9 cellular contexts compared by ENCODE assay signal in the genomic region with DNA sequence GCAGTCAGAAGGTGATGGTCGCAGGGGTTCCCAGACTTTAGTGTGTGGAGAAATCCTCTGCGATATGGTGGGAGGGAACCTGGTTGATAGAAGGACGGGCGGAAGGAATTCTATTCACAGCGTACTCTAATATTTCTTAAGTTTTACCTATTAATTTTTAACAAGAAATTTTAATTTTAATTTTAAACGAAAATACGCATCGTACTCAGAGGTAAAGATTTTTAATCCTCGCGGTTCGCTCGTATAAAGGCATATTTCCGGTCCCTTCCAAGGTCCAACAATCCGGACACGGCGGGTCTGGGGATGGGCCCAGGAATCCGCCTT. TPM values are rescaled to one million over a fixed set of nuclear protein-coding genes. Genes with fewer than 3 reads are reported as not detected.
A peak's percentile ranks its signal among the peaks of the same experiment; 100 is the strongest.
DNase-seq lines count a peak whose midpoint lies in the region; ATAC-seq and TF ChIP-seq lines count a peak whose summit lies in the region.
"Had no signal": no experiment of that assay in that cellular context is flagged by ENCODE, and none has a peak within 500 bp of the region (broad histone marks: within the 10 kb centered on the region; RNA-seq: fewer than 3 reads in every experiment).

No MANE protein-coding gene starts in this region.

- peaks cover 0 to 4% of the 10 kb centered on the region in 2 donors for H3K27me3 Mint-ChIP-seq in CD8-positive, alpha-beta memory T cell
- H3K27me3 Mint-ChIP-seq in endodermal cell (ENCODE audit: insufficient read depth) = peaks cover 15% of the 10 kb centered on the region

- H4K20me1 ChIP-seq in OCI-LY3 (ENCODE audit: insufficient read depth, low read length) = 0 out of 2 replicates have a peak, but pooled peaks cover 3% of the 10 kb centered on the region

- peaks cover 15% of the 10 kb centered on the region for H3K4me1 ChIP-seq in CD8-positive, alpha-beta memory T cell (ENCODE audit: insufficient read depth, low read length)
- peaks cover 29% of the 10 kb centered on the region for H3K4me1 ChIP-seq in OCI-LY3 (ENCODE audit: low read length)
- H3K4me1 ChIP-seq in endodermal cell (ENCODE audit: control insufficient read depth, insufficient read depth, low read length) = peaks cover 5% of the 10 kb centered on the region
- H3K4me1 ChIP-seq in ovary (ENCODE audit: insufficient read depth) = peaks cover 37% of the 10 kb centered on the region

- CTCF ChIA-PET in CD8-positive, alpha-beta memory T cell (lab: Charles Lee) = interaction anchor here (0.9 to 19.1 kb wide), 15 partner anchors 10 to 132 kb away, joined by 3 to 414 read pairs (median 5); a partner anchor contains a TSS

- H2AFZ ChIP-seq in OCI-LY3 (ENCODE audit: low read depth, low read length) = peak overlapping the region; percentile 71

- H3K27ac Mint-ChIP-seq in CD8-positive, alpha-beta memory T cell = peak overlapping the region in 5 of 8 donors; percentile 7 to 88 (median 81)
- H3K27ac Mint-ChIP-seq in endodermal cell = peak overlapping the region; percentile 71

- POLR2A ChIA-PET in CD8-positive, alpha-beta memory T cell (lab: Charles Lee) = interaction anchor here (0.6 to 2.0 kb wide), 4 partner anchors 10 to 83 kb away, joined by 3 to 5 read pairs (median 4); a partner anchor contains a TSS

- intact Hi-C loops in ovary (cut with DNase I) = no loop called here

- no peaks in the 10 kb centered on the region for H3K9me3 Mint-ChIP-seq in CD8-positive, alpha-beta memory T cell
- no peaks in the 10 kb centered on the region for H3K9me3 Mint-ChIP-seq in endodermal cell

- ATAC-seq in GM21576 (IDR thresholded peaks at IDR 0.05; ENCODE audit: unreplicated experiment) (no peak), GM18502 (IDR thresholded peaks at IDR 0.05; ENCODE audit: poor library complexity, unreplicated experiment) (no peak)

- H3K4me3 Mint-ChIP-seq in CD8-positive, alpha-beta memory T cell = peak overlapping the region; percentile 80 to 90 (median 86)
- peak overlapping the region; percentile 72 for H3K4me3 Mint-ChIP-seq in endodermal cell

- H3K36me3 ChIP-seq in CD8-positive, alpha-beta memory T cell (ENCODE audit: insufficient read depth, low read length) = no peaks in the 10 kb centered on the region
- H3K36me3 ChIP-seq in OCI-LY3 (replicated peaks; ENCODE audit: low read depth, low read length) (no peaks in the 10 kb centered on the region), endodermal cell (ENCODE audit: control insufficient read depth, insufficient read depth, low read length) (no peaks in the 10 kb centered on the region), ovary (no peaks in the 10 kb centered on the region)

- no peak for DNase-seq in CD8-positive, alpha-beta memory T cell
- DNase-seq in endodermal cell (no peak), ovary (no peak), AG08396 (ENCODE audit: low spot score) (no peak), RPMI8226 (no peak)

- peaks cover 14 to 18% (median 16%) of the 10 kb centered on the region in 3 donors for H3K4me1 Mint-ChIP-seq in CD8-positive, alpha-beta memory T cell
- H3K4me1 Mint-ChIP-seq in endodermal cell = peaks cover 9% of the 10 kb centered on the region

- no peak overlapping the region for H3K27ac ChIP-seq in CD8-positive, alpha-beta memory T cell (ENCODE audit: low read depth, low read length)
- no peak overlapping the region for H3K27ac ChIP-seq in OCI-LY3 (ENCODE audit: low read length)
- H3K27ac ChIP-seq in endodermal cell (ENCODE audit: low read depth, low read length) = no peak overlapping the region
- peak overlapping the region in 1 of 2 donors; percentile 76 for H3K27ac ChIP-seq in ovary

- peaks cover 12% of the 10 kb centered on the region for H3K79me2 ChIP-seq in OCI-LY3 (ENCODE audit: low read length)

- H3K9ac ChIP-seq in OCI-LY3 (ENCODE audit: low read length) = peak overlapping the region; percentile 78
- H3K9ac ChIP-seq in endodermal cell (ENCODE audit: extremely low read depth, low read length, poor library complexity, severe bottlenecking) = no peak overlapping the region

- peak overlapping the region; percentile 84 for H3K4me2 ChIP-seq in OCI-LY3 (ENCODE audit: low read length)

- 15 to 22% methylated on average over 11 to 14 of the region's 17 CpGs for WGBS in endodermal cell (ENCODE audit: insufficient coverage in 1 of 2, insufficient read length in 1 of 2), 2 experiments
- WGBS in ovary, 3 donors = 10 to 14% (median 12%) methylated on average over 17 of the region's 17 CpGs

- no peaks in the 10 kb centered on the region for H3K9me3 ChIP-seq in CD8-positive, alpha-beta memory T cell (ENCODE audit: low read length)
- H3K9me3 ChIP-seq in OCI-LY3 (ENCODE audit: insufficient read depth, low read length) = no peaks in the 10 kb centered on the region
- no peaks in the 10 kb centered on the region for H3K9me3 ChIP-seq in endodermal cell (ENCODE audit: control insufficient read depth, low read length)
- no peaks in the 10 kb centered on the region for H3K9me3 ChIP-seq in ovary

- H3K36me3 Mint-ChIP-seq in CD8-positive, alpha-beta memory T cell = peaks cover 0 to 2% (median 0%) of the 10 kb centered on the region in 3 donors
- no peaks in the 10 kb centered on the region for H3K36me3 Mint-ChIP-seq in endodermal cell (ENCODE audit: low read depth)

- H3K4me3 ChIP-seq in CD8-positive, alpha-beta memory T cell (ENCODE audit: low read length) = no peak overlapping the region
- H3K4me3 ChIP-seq in OCI-LY3 (ENCODE audit: low read length) (peak overlapping the region; percentile 99), endodermal cell (ENCODE audit: low read length) (no peak overlapping the region), ovary (peak overlapping the region; percentile 61)

- TF ChIP-seq CTCF in OCI-LY3 (IDR thresholded peaks at IDR 0.05; ENCODE audit: low read depth, low read length) (no peak), endodermal cell (conservative IDR thresholded peaks at IDR 0.05) (no peak), ovary (IDR thresholded peaks at IDR 0.05) (no peak)

- no peaks in the 10 kb centered on the region for H3K27me3 ChIP-seq in CD8-positive, alpha-beta memory T cell (ENCODE audit: insufficient read depth, low read length, poor library complexity, severe bottlenecking)
- H3K27me3 ChIP-seq in OCI-LY3 (ENCODE audit: low read depth, low read length) = peaks cover 9% of the 10 kb centered on the region
- peaks cover 7% of the 10 kb centered on the region for H3K27me3 ChIP-seq in endodermal cell (ENCODE audit: control insufficient read depth, insufficient read depth, low read length, poor library complexity, severe bottlenecking)
- H3K27me3 ChIP-seq in ovary = no peaks in the 10 kb centered on the region

- TF ChIP-seq POLR2A in ovary (IDR thresholded peaks at IDR 0.05) = no peak

- TF ChIP-seq EP300 in ovary (IDR thresholded peaks at IDR 0.05) = no peak

RNA-seq across cellular contexts. Expression of a gene that starts 0.3 kb away (rescaled TPM):
- total RNA-seq in CD8-positive, alpha-beta memory T cell = 10 to 100 TPM; 10.9 to 11.5 TPM
- 9.1 TPM for polyA plus RNA-seq in CD8-positive, alpha-beta memory T cell
- total RNA-seq in endodermal cell (10 to 100 TPM; 21.3 to 30.4 TPM), ovary (100 to 1,000 TPM in 2 of 7 donors, 10 to 100 TPM in 5; 36.7 to 143 (median 98.3) TPM)
- polyA plus RNA-seq in endodermal cell (2013, experiment 1 of 2) = 13.9 TPM
- polyA plus RNA-seq in endodermal cell (2013, experiment 2 of 2) = 13.5 TPM
- polyA plus RNA-seq in ovary = 10 to 100 TPM; 24.1 to 41.1 TPM

RNA-seq across cellular contexts. Expression of a gene that starts 14.0 kb away (rescaled TPM):
- 1 to 10 TPM in 1 of 2 experiments, under 1 TPM in 1; 0.95 to 1.1 TPM for total RNA-seq in CD8-positive, alpha-beta memory T cell
- polyA plus RNA-seq in CD8-positive, alpha-beta memory T cell = 0.15 TPM
- total RNA-seq in endodermal cell = 10 to 100 TPM; 11.4 to 19.6 TPM
- polyA plus RNA-seq in endodermal cell (2013, experiment 1 of 2) = 3.7 TPM
- 3.2 TPM for polyA plus RNA-seq in endodermal cell (2013, experiment 2 of 2)
- total RNA-seq in ovary = 100 to 1,000 TPM in 3 of 7 donors, 10 to 100 TPM in 4; 50.4 to 132 (median 93.5) TPM
- polyA plus RNA-seq in ovary = 10 to 100 TPM; 16.9 to 68.4 TPM

RNA-seq across cellular contexts. Expression of a gene that starts 47.0 kb away (rescaled TPM):
- 100 to 1,000 TPM; 206 to 207 TPM for total RNA-seq in CD8-positive, alpha-beta memory T cell
- 23.1 TPM for polyA plus RNA-seq in CD8-positive, alpha-beta memory T cell
- total RNA-seq in endodermal cell = 100 to 1,000 TPM; 146 to 154 TPM
- polyA plus RNA-seq in endodermal cell (2013, experiment 1 of 2) = 73.0 TPM
- polyA plus RNA-seq in endodermal cell (2013, experiment 2 of 2) = 68.5 TPM
- total RNA-seq in ovary = 100 to 1,000 TPM in 5 of 7 donors, 10 to 100 TPM in 2; 47.2 to 151 (median 103) TPM
- polyA plus RNA-seq in ovary = 10 to 100 TPM; 40.1 to 79.4 TPM

RNA-seq across cellular contexts. Expression of a gene that starts 47.4 kb away (rescaled TPM):
- total RNA-seq in CD8-positive, alpha-beta memory T cell = not detected
- polyA plus RNA-seq in CD8-positive, alpha-beta memory T cell = not detected
- total RNA-seq in endodermal cell = not detected
- polyA plus RNA-seq in endodermal cell (2013, experiment 1 of 2) = not detected
- not detected for polyA plus RNA-seq in endodermal cell (2013, experiment 2 of 2)
- total RNA-seq in ovary = 1 to 10 TPM in 5 of 7 donors, under 1 TPM in 2; 0.69 to 3.6 (median 1.3) TPM
- 1 to 10 TPM; 1.4 to 1.6 TPM for polyA plus RNA-seq in ovary
- total RNA-seq: lung microvascular endothelial cell had no signal

Comparison
In these comparisons a context has a peak if more than half of its experiments do, and no peak if none do; other contexts are left out.
1. H3K4me3 ChIP-seq: peak in OCI-LY3 (single experiment) and ovary (single experiment); none in CD8-positive, alpha-beta memory T cell (single experiment) and endodermal cell (single experiment).
2. RNA of a gene that starts 14.0 kb away (total RNA-seq): 50.4 to 132 TPM in ovary and 11.4 to 19.6 TPM in endodermal cell; 0.95 to 1.1 TPM in CD8-positive, alpha-beta memory T cell; every median in the first group is over 4 times any median in the second.